ENCODE assay signal across 12 cellular contexts in genomic region chr9:137213160-137214060, GRCh38. TPM values are rescaled to one million over a fixed set of nuclear protein-coding genes. Genes with fewer than 3 reads are reported as not detected.
DNase-seq lines count a peak whose midpoint lies in the region; ATAC-seq, FAIRE-seq and TF ChIP-seq lines count a peak whose summit lies in the region.
"Had no signal": no experiment of that assay in that cellular context is flagged by ENCODE, and none has a peak within 500 bp of the region (broad histone marks: within the 10 kb centered on the region; RNA-seq: fewer than 3 reads in every experiment).

No MANE protein-coding gene starts in this region.

- no peak overlapping the region for H3K27ac Mint-ChIP-seq in mesothelial cell of epicardium
- H3K27ac Mint-ChIP-seq: activated naive CD8-positive, alpha-beta T cell treated with anti-CD3 and anti-CD28 coated beads, Interleukin-2, amount 10 ng/mL, durations not matched to agents 7 days and 5 days; T-helper 1 cell treated with Interleukin-12 subunit alpha and Interleukin-12 subunit beta and Interleukin-4 antibody, amounts not matched to agents 30 μg/mL and 1 μg/mL, for 36 hours had no signal

- H3K4me1 Mint-ChIP-seq in mesothelial cell of epicardium, result peaks cover 4% of the 10 kb centered on the region

- no peak for FAIRE-seq in HepG2 (lab: Jason Lieb, UNC)

- H3K4me2 ChIP-seq in HepG2 (ENCODE audit: low read depth, low read length), result no peak overlapping the region

- TF ChIP-seq RAD21 in HepG2 (CRISPR knock-in tag; IDR thresholded peaks at IDR 0.05), result peak; percentile 56; the same call in 1 of the 2 replicates

- H3K79me2 ChIP-seq in HepG2 (ENCODE audit: insufficient read depth, low read length), result peaks cover under 1% of the 10 kb centered on the region
- H3K79me2 ChIP-seq: parathyroid adenoma had no signal

- TF ChIP-seq POLR2A in HepG2 (IDR thresholded peaks at IDR 0.05; ENCODE audit: insufficient read depth in 1 of 2, low read depth in 2 of 2, low read length in 2 of 2), result no peak
- no peak for TF ChIP-seq POLR2A in right lobe of liver (IDR thresholded peaks at IDR 0.05)

- no peaks in the 10 kb centered on the region for H3K9me3 Mint-ChIP-seq in mesothelial cell of epicardium
- H3K9me3 Mint-ChIP-seq: activated naive CD8-positive, alpha-beta T cell treated with anti-CD3 and anti-CD28 coated beads, Interleukin-2, amount 10 ng/mL, durations not matched to agents 7 days and 5 days; T-helper 1 cell treated with Interleukin-12 subunit alpha and Interleukin-12 subunit beta and Interleukin-4 antibody, amounts not matched to agents 30 μg/mL and 1 μg/mL, for 36 hours had no signal

- intact Hi-C loops in HepG2 (cut with micrococcal nuclease; ENCODE audit: unreplicated experiment), result no loop called here
- intact Hi-C loops in right lobe of liver (cut with DNase I), result no loop called here

- no peaks in the 10 kb centered on the region for H3K27me3 ChIP-seq in HepG2 (ENCODE audit: control insufficient read depth in 1 of 2, insufficient read depth in 2 of 2, low read length in 2 of 2)
- H3K27me3 ChIP-seq in right lobe of liver, result no peaks in the 10 kb centered on the region
- H3K27me3 ChIP-seq in brain microvascular endothelial cell (replicated peaks), result no peaks in the 10 kb centered on the region

- H3K27me3 Mint-ChIP-seq in mesothelial cell of epicardium (ENCODE audit: low read depth), result no peaks in the 10 kb centered on the region
- H3K27me3 Mint-ChIP-seq: activated naive CD8-positive, alpha-beta T cell treated with anti-CD3 and anti-CD28 coated beads, Interleukin-2, amount 10 ng/mL, durations not matched to agents 7 days and 5 days had no signal

- in situ Hi-C loops in HepG2 (cut with HindIII; ENCODE audit: extremely low pct_ligation_motif_present, low pct_unique_long_range_greater_than_20kb) (no loop called here), brain microvascular endothelial cell (cut with HindIII; ENCODE audit: low pct_ligation_motif_present, low sequenced_read_pairs) (no loop called here)

- no TSS peak for BruUV-seq in HepG2 (replicated peaks; lab: Mats Ljungman, UMichigan)

- H3K27ac ChIP-seq in HepG2 (ENCODE audit: extremely low read length, insufficient read depth, low read length) (no peak overlapping the region), right lobe of liver (no peak overlapping the region), brain microvascular endothelial cell (no peak overlapping the region)
- H3K27ac ChIP-seq: parathyroid adenoma had no signal

- no peak overlapping the region for H3K9ac ChIP-seq in HepG2 (ENCODE audit: insufficient read depth, low read depth, low read length)
- H3K9ac ChIP-seq: parathyroid adenoma had no signal

- CTCF ChIA-PET in HepG2 (lab: Yijun Ruan, JAX; ENCODE audit: low intra/inter-chr PET ratio, low total read pairs), result no interaction called here

- TF ChIP-seq EP300 in HepG2 (IDR thresholded peaks at IDR 0.05; ENCODE audit: low read depth in 2 of 2, low read length in 2 of 2) (no peak), HepG2 (CRISPR knock-in tag; IDR thresholded peaks at IDR 0.05; ENCODE audit: borderline replicate concordance) (no peak)

- H3K4me3 ChIP-seq in HepG2 (replicated peaks in 1 of 3; ENCODE audit: insufficient read depth in 1 of 3, low read depth in 2 of 3, low read length in 3 of 3) (no peak overlapping the region), right lobe of liver (no peak overlapping the region), brain microvascular endothelial cell (ENCODE audit: low read depth, low read length) (no peak overlapping the region), retinal pigment epithelial cell (ENCODE audit: low read length) (no peak overlapping the region)

- H2AFZ ChIP-seq in HepG2 (ENCODE audit: low read length), result no peak overlapping the region
- H2AFZ ChIP-seq: parathyroid adenoma had no signal

- WGBS in HepG2 (ENCODE audit: low lambda C conversion rate), result 95% methylated on average over 28 of the region's 49 CpGs
- WGBS in right lobe of liver (ENCODE audit: insufficient coverage, low coverage, low lambda C conversion rate, missing lambda C conversion rate), result 100% methylated on average over 3 of the region's 49 CpGs

- H3K9me3 ChIP-seq in HepG2 (ENCODE audit: low read length), result no peaks in the 10 kb centered on the region
- no peaks in the 10 kb centered on the region for H3K9me3 ChIP-seq in right lobe of liver

- TF ChIP-seq CTCF in HepG2 (CRISPR knock-in tag; IDR thresholded peaks at IDR 0.05), result peak; percentile 60
- peak in 1 of 4 donors; percentile 8 for TF ChIP-seq CTCF in right lobe of liver (IDR thresholded peaks at IDR 0.05)
- peak; percentile 46 for TF ChIP-seq CTCF in brain microvascular endothelial cell (IDR thresholded peaks at IDR 0.05; ENCODE audit: low read depth, low read length, missing control alignments)
- peak; percentile 28 for TF ChIP-seq CTCF in retinal pigment epithelial cell (conservative IDR thresholded peaks at IDR 0.05; ENCODE audit: low read depth, low read length)
- TF ChIP-seq CTCF in mesothelial cell of epicardium (IDR thresholded peaks at IDR 0.05; ENCODE audit: unreplicated experiment), result no peak

- no peak for DNase-seq in HepG2 (ENCODE audit: low spot score)
- DNase-seq in right lobe of liver, result no peak
- DNase-seq in brain microvascular endothelial cell, result no peak
- no peak for DNase-seq in retinal pigment epithelial cell (ENCODE audit: low read depth)
- DNase-seq in putamen (ENCODE audit: low spot score), result no peak
- no peak for DNase-seq in mesothelial cell of epicardium (ENCODE audit: low spot score in 2 of 2, unreplicated experiment in 2 of 2)
- DNase-seq: activated naive CD8-positive, alpha-beta T cell treated with anti-CD3 and anti-CD28 coated beads, Interleukin-2, amount 10 ng/mL, durations not matched to agents 7 days and 5 days; NCI-H1930; stimulated activated CD4-positive, alpha-beta T cell treated with anti-CD3 and anti-CD28 coated beads, Interleukin-2, amount 100 ng/mL, for 48 hours had no signal

- no peak overlapping the region for H3K4me3 Mint-ChIP-seq in mesothelial cell of epicardium
- H3K4me3 Mint-ChIP-seq: activated naive CD8-positive, alpha-beta T cell treated with anti-CD3 and anti-CD28 coated beads, Interleukin-2, amount 10 ng/mL, durations not matched to agents 7 days and 5 days; T-helper 1 cell treated with Interleukin-12 subunit alpha and Interleukin-12 subunit beta and Interleukin-4 antibody, amounts not matched to agents 30 μg/mL and 1 μg/mL, for 36 hours had no signal

- no peaks in the 10 kb centered on the region for H4K20me1 ChIP-seq in HepG2 (ENCODE audit: insufficient read depth, low read length)

- ATAC-seq in HepG2, result no peak
- ATAC-seq in right lobe of liver, result no peak

- H3K36me3 Mint-ChIP-seq in mesothelial cell of epicardium, result peaks cover 10% of the 10 kb centered on the region

- POLR2A ChIA-PET in HepG2 (lab: Yijun Ruan, JAX), result no interaction called here

- no peaks in the 10 kb centered on the region; a peak in 1 of 5 replicates for H3K36me3 ChIP-seq in HepG2 (replicated peaks in 1 of 2; ENCODE audit: control insufficient read depth in 1 of 2, insufficient read depth in 2 of 2, low read length in 2 of 2)
- no peaks in the 10 kb centered on the region for H3K36me3 ChIP-seq in right lobe of liver
- H3K36me3 ChIP-seq in brain microvascular endothelial cell (replicated peaks), result peaks cover 2% of the 10 kb centered on the region

- peaks cover 16% of the 10 kb centered on the region for H3K4me1 ChIP-seq in HepG2 (ENCODE audit: insufficient read depth, low read length)
- no peaks in the 10 kb centered on the region for H3K4me1 ChIP-seq in right lobe of liver
- H3K4me1 ChIP-seq: parathyroid adenoma had no signal

RNA-seq across cellular contexts. Expression of gene NDOR1, which starts 7.9 kb away (rescaled TPM):
- total RNA-seq in HepG2 (2016; rRNA removed; fragmentation: Illumina TruSeq; extraction: Trizol) (4.9 and 8.7 TPM in 2 replicates), right lobe of liver (1 to 10 TPM; 4.7 to 9.6 (median 7.4) TPM), mesothelial cell of epicardium (22.4 to 24.3 TPM (median 23.5 TPM) in 3 replicates)
- 2.1 and 2.9 TPM in 2 replicates for total RNA-seq in HepG2 (2016; cell fraction: cytosol; rRNA removed; fragmentation: Illumina TruSeq; extraction: Trizol; ENCODE audit: low read depth)
- 4.4 and 9.2 TPM in 2 replicates for total RNA-seq in HepG2 (2016; cell fraction: insoluble cytoplasmic fraction; rRNA removed; fragmentation: Illumina TruSeq; extraction: Trizol)
- total RNA-seq in HepG2 (2016; cell fraction: membrane; rRNA removed; fragmentation: Illumina TruSeq; extraction: Trizol), result 2.6 and 3.0 TPM in 2 replicates
- total RNA-seq in HepG2 (2016; cell fraction: nucleus; rRNA removed; fragmentation: Illumina TruSeq; extraction: Trizol), result 7.6 and 9.3 TPM in 2 replicates
- polyA plus RNA-seq in HepG2 (2011; rRNA removed), result 3.6 and 4.2 TPM in 2 replicates
- 1.4 and 2.3 TPM in 2 replicates for polyA plus RNA-seq in HepG2 (2011; cell fraction: cytosol; rRNA removed)
- 31.8 and 46.8 TPM in 2 replicates for polyA plus RNA-seq in HepG2 (2011; cell fraction: nucleus; rRNA removed)
- polyA plus RNA-seq in HepG2 (2012), result 4.0 and 5.5 TPM in 2 replicates
- 0.87 and 1.3 TPM in 2 replicates for polyA plus RNA-seq in HepG2 (2016; cell fraction: cytosol; fragmentation: Illumina TruSeq; extraction: Trizol; ENCODE audit: low read depth)
- polyA plus RNA-seq in HepG2 (2016; cell fraction: insoluble cytoplasmic fraction; fragmentation: Illumina TruSeq; extraction: Trizol; ENCODE audit: low read depth), result 4.5 and 6.6 TPM in 2 replicates
- polyA plus RNA-seq in HepG2 (2016; cell fraction: membrane; fragmentation: Illumina TruSeq; extraction: Trizol; ENCODE audit: low read depth), result 1.6 and 1.8 TPM in 2 replicates
- 29.3 and 34.2 TPM in 2 replicates for polyA plus RNA-seq in HepG2 (2016; cell fraction: nucleus; fragmentation: Illumina TruSeq; extraction: Trizol; ENCODE audit: insufficient read depth, low read depth)
- 5.2 and 15.0 TPM in 2 replicates for polyA minus RNA-seq in HepG2 (2011; rRNA and poly(A)+ RNA removed; ENCODE audit: low replicate concordance)
- 2.1 and 2.4 TPM in 2 replicates for polyA minus RNA-seq in HepG2 (2011; cell fraction: cytosol; rRNA and poly(A)+ RNA removed)
- polyA minus RNA-seq in HepG2 (2011; cell fraction: nucleus; rRNA and poly(A)+ RNA removed), result 3.4 and 4.5 TPM in 2 replicates

RNA-seq across cellular contexts. Expression of gene TMEM203, which starts 8.0 kb away (rescaled TPM):
- 36.7 and 36.9 TPM in 2 replicates for total RNA-seq in HepG2 (2016; rRNA removed; fragmentation: Illumina TruSeq; extraction: Trizol)
- 13.2 and 14.3 TPM in 2 replicates for total RNA-seq in HepG2 (2016; cell fraction: cytosol; rRNA removed; fragmentation: Illumina TruSeq; extraction: Trizol; ENCODE audit: low read depth)
- 37.8 TPM in 2 replicates for total RNA-seq in HepG2 (2016; cell fraction: insoluble cytoplasmic fraction; rRNA removed; fragmentation: Illumina TruSeq; extraction: Trizol)
- 34.6 and 37.7 TPM in 2 replicates for total RNA-seq in HepG2 (2016; cell fraction: membrane; rRNA removed; fragmentation: Illumina TruSeq; extraction: Trizol)
- total RNA-seq in HepG2 (2016; cell fraction: nucleus; rRNA removed; fragmentation: Illumina TruSeq; extraction: Trizol), result 15.2 and 16.6 TPM in 2 replicates
- polyA plus RNA-seq in HepG2 (2011; rRNA removed), result 23.0 and 23.4 TPM in 2 replicates
- polyA plus RNA-seq in HepG2 (2011; cell fraction: cytosol; rRNA removed), result 27.7 and 31.7 TPM in 2 replicates
- polyA plus RNA-seq in HepG2 (2011; cell fraction: nucleus; rRNA removed), result 12.2 and 13.2 TPM in 2 replicates
- 22.5 and 22.9 TPM in 2 replicates for polyA plus RNA-seq in HepG2 (2012)
- 12.4 and 14.0 TPM in 2 replicates for polyA plus RNA-seq in HepG2 (2016; cell fraction: cytosol; fragmentation: Illumina TruSeq; extraction: Trizol; ENCODE audit: low read depth)
- 38.8 and 39.8 TPM in 2 replicates for polyA plus RNA-seq in HepG2 (2016; cell fraction: insoluble cytoplasmic fraction; fragmentation: Illumina TruSeq; extraction: Trizol; ENCODE audit: low read depth)
- 29.6 and 33.1 TPM in 2 replicates for polyA plus RNA-seq in HepG2 (2016; cell fraction: membrane; fragmentation: Illumina TruSeq; extraction: Trizol; ENCODE audit: low read depth)
- polyA plus RNA-seq in HepG2 (2016; cell fraction: nucleus; fragmentation: Illumina TruSeq; extraction: Trizol; ENCODE audit: insufficient read depth, low read depth), result 29.1 and 31.2 TPM in 2 replicates
- polyA minus RNA-seq in HepG2 (2011; rRNA and poly(A)+ RNA removed; ENCODE audit: low replicate concordance), result 21.9 and 33.0 TPM in 2 replicates
- polyA minus RNA-seq in HepG2 (2011; cell fraction: cytosol; rRNA and poly(A)+ RNA removed), result 12.0 and 13.6 TPM in 2 replicates
- polyA minus RNA-seq in HepG2 (2011; cell fraction: nucleus; rRNA and poly(A)+ RNA removed), result 7.6 TPM in 2 replicates
- total RNA-seq in right lobe of liver, result 10 to 100 TPM; 17.7 to 28.0 (median 23.9) TPM
- 32.7 to 35.5 TPM (median 33.0 TPM) in 3 replicates for total RNA-seq in mesothelial cell of epicardium

RNA-seq across cellular contexts. Expression of gene RNF208, which starts 8.6 kb away (rescaled TPM):
- total RNA-seq in HepG2 (2016; rRNA removed; fragmentation: Illumina TruSeq; extraction: Trizol), result 1.8 and 2.1 TPM in 2 replicates
- 1.2 and 1.4 TPM in 2 replicates for total RNA-seq in HepG2 (2016; cell fraction: cytosol; rRNA removed; fragmentation: Illumina TruSeq; extraction: Trizol; ENCODE audit: low read depth)
- total RNA-seq in HepG2 (2016; cell fraction: insoluble cytoplasmic fraction; rRNA removed; fragmentation: Illumina TruSeq; extraction: Trizol), result 1.2 and 2.1 TPM in 2 replicates
- total RNA-seq in HepG2 (2016; cell fraction: membrane; rRNA removed; fragmentation: Illumina TruSeq; extraction: Trizol), result 3.7 and 4.2 TPM in 2 replicates
- 0.99 and 1.3 TPM in 2 replicates for total RNA-seq in HepG2 (2016; cell fraction: nucleus; rRNA removed; fragmentation: Illumina TruSeq; extraction: Trizol)
- 1.6 and 2.0 TPM in 2 replicates for polyA plus RNA-seq in HepG2 (2011; rRNA removed)
- polyA plus RNA-seq in HepG2 (2011; cell fraction: cytosol; rRNA removed), result 0.99 and 1.4 TPM in 2 replicates
- polyA plus RNA-seq in HepG2 (2011; cell fraction: nucleus; rRNA removed), result 14.1 and 17.8 TPM in 2 replicates
- 9.0 and 16.1 TPM in 2 replicates for polyA plus RNA-seq in HepG2 (2012)
- polyA plus RNA-seq in HepG2 (2016; cell fraction: cytosol; fragmentation: Illumina TruSeq; extraction: Trizol; ENCODE audit: low read depth), result 28.1 and 30.5 TPM in 2 replicates
- polyA plus RNA-seq in HepG2 (2016; cell fraction: insoluble cytoplasmic fraction; fragmentation: Illumina TruSeq; extraction: Trizol; ENCODE audit: low read depth), result 15.2 and 22.0 TPM in 2 replicates
- 36.0 and 38.6 TPM in 2 replicates for polyA plus RNA-seq in HepG2 (2016; cell fraction: membrane; fragmentation: Illumina TruSeq; extraction: Trizol; ENCODE audit: low read depth)
- 23.4 and 23.9 TPM in 2 replicates for polyA plus RNA-seq in HepG2 (2016; cell fraction: nucleus; fragmentation: Illumina TruSeq; extraction: Trizol; ENCODE audit: insufficient read depth, low read depth)
- polyA minus RNA-seq in HepG2 (2011; rRNA and poly(A)+ RNA removed; ENCODE audit: low replicate concordance), result 4.1 TPM in 1 of 2 replicates, not detected in the other
- polyA minus RNA-seq in HepG2 (2011; cell fraction: cytosol; rRNA and poly(A)+ RNA removed), result 3.5 and 4.5 TPM in 2 replicates
- 0.62 and 0.77 TPM in 2 replicates for polyA minus RNA-seq in HepG2 (2011; cell fraction: nucleus; rRNA and poly(A)+ RNA removed)
- total RNA-seq in right lobe of liver, result 10 to 100 TPM in 1 of 6 experiments, 1 to 10 TPM in 5; 3.5 to 12.2 (median 4.5) TPM
- 13.6 to 16.0 TPM (median 13.9 TPM) in 3 replicates for total RNA-seq in mesothelial cell of epicardium
- total RNA-seq: G401 had no signal

RNA-seq across cellular contexts. Expression of gene CYSRT1, which starts 11.6 kb away (rescaled TPM):
- total RNA-seq in HepG2 (2016; rRNA removed; fragmentation: Illumina TruSeq; extraction: Trizol) (2.1 and 3.4 TPM in 2 replicates), right lobe of liver (1 to 10 TPM in 1 of 6 experiments, under 1 TPM in 4, not detected in 1; 0.20 to 1.2 (median 0.31) TPM), mesothelial cell of epicardium (1.5 to 1.9 TPM (median 1.7 TPM) in 3 replicates)
- 1.8 and 1.9 TPM in 2 replicates for total RNA-seq in HepG2 (2016; cell fraction: cytosol; rRNA removed; fragmentation: Illumina TruSeq; extraction: Trizol; ENCODE audit: low read depth)
- total RNA-seq in HepG2 (2016; cell fraction: insoluble cytoplasmic fraction; rRNA removed; fragmentation: Illumina TruSeq; extraction: Trizol), result 2.7 and 3.3 TPM in 2 replicates
- total RNA-seq in HepG2 (2016; cell fraction: membrane; rRNA removed; fragmentation: Illumina TruSeq; extraction: Trizol), result 1.3 and 1.4 TPM in 2 replicates
- 1.1 and 1.2 TPM in 2 replicates for total RNA-seq in HepG2 (2016; cell fraction: nucleus; rRNA removed; fragmentation: Illumina TruSeq; extraction: Trizol)
- 1.5 and 1.7 TPM in 2 replicates for polyA plus RNA-seq in HepG2 (2011; rRNA removed)
- polyA plus RNA-seq in HepG2 (2011; cell fraction: cytosol; rRNA removed), result 0.82 and 1.8 TPM in 2 replicates
- 0.95 and 1.2 TPM in 2 replicates for polyA plus RNA-seq in HepG2 (2011; cell fraction: nucleus; rRNA removed)
- polyA plus RNA-seq in HepG2 (2012), result 0.80 and 1.1 TPM in 2 replicates
- 1.2 and 1.3 TPM in 2 replicates for polyA plus RNA-seq in HepG2 (2016; cell fraction: cytosol; fragmentation: Illumina TruSeq; extraction: Trizol; ENCODE audit: low read depth)
- polyA plus RNA-seq in HepG2 (2016; cell fraction: insoluble cytoplasmic fraction; fragmentation: Illumina TruSeq; extraction: Trizol; ENCODE audit: low read depth), result 3.0 and 3.6 TPM in 2 replicates
- 1.1 and 1.3 TPM in 2 replicates for polyA plus RNA-seq in HepG2 (2016; cell fraction: membrane; fragmentation: Illumina TruSeq; extraction: Trizol; ENCODE audit: low read depth)
- polyA plus RNA-seq in HepG2 (2016; cell fraction: nucleus; fragmentation: Illumina TruSeq; extraction: Trizol; ENCODE audit: insufficient read depth, low read depth), result 1.2 and 2.1 TPM in 2 replicates
- polyA minus RNA-seq in HepG2 (2011; rRNA and poly(A)+ RNA removed; ENCODE audit: low replicate concordance), result 2.1 and 2.5 TPM in 2 replicates
- polyA minus RNA-seq in HepG2 (2011; cell fraction: cytosol; rRNA and poly(A)+ RNA removed), result 0.49 and 0.97 TPM in 2 replicates
- 0.52 and 0.87 TPM in 2 replicates for polyA minus RNA-seq in HepG2 (2011; cell fraction: nucleus; rRNA and poly(A)+ RNA removed)

RNA-seq across cellular contexts. Expression of gene TPRN, which starts 12.9 kb away (rescaled TPM):
- total RNA-seq in HepG2 (2016; rRNA removed; fragmentation: Illumina TruSeq; extraction: Trizol), result 17.5 and 19.2 TPM in 2 replicates
- 5.6 and 22.6 TPM in 2 replicates for total RNA-seq in HepG2 (2016; cell fraction: cytosol; rRNA removed; fragmentation: Illumina TruSeq; extraction: Trizol; ENCODE audit: low read depth)
- 15.6 and 20.1 TPM in 2 replicates for total RNA-seq in HepG2 (2016; cell fraction: insoluble cytoplasmic fraction; rRNA removed; fragmentation: Illumina TruSeq; extraction: Trizol)
- 14.6 and 15.6 TPM in 2 replicates for total RNA-seq in HepG2 (2016; cell fraction: membrane; rRNA removed; fragmentation: Illumina TruSeq; extraction: Trizol)
- 13.8 and 14.1 TPM in 2 replicates for total RNA-seq in HepG2 (2016; cell fraction: nucleus; rRNA removed; fragmentation: Illumina TruSeq; extraction: Trizol)
- 10.1 and 12.4 TPM in 2 replicates for polyA plus RNA-seq in HepG2 (2011; rRNA removed)
- polyA plus RNA-seq in HepG2 (2011; cell fraction: cytosol; rRNA removed), result 8.3 and 14.4 TPM in 2 replicates
- 41.5 and 45.5 TPM in 2 replicates for polyA plus RNA-seq in HepG2 (2011; cell fraction: nucleus; rRNA removed)
- polyA plus RNA-seq in HepG2 (2012), result 12.2 and 16.0 TPM in 2 replicates
- polyA plus RNA-seq in HepG2 (2016; cell fraction: cytosol; fragmentation: Illumina TruSeq; extraction: Trizol; ENCODE audit: low read depth), result 6.0 and 6.8 TPM in 2 replicates
- polyA plus RNA-seq in HepG2 (2016; cell fraction: insoluble cytoplasmic fraction; fragmentation: Illumina TruSeq; extraction: Trizol; ENCODE audit: low read depth), result 17.5 and 21.2 TPM in 2 replicates
- polyA plus RNA-seq in HepG2 (2016; cell fraction: membrane; fragmentation: Illumina TruSeq; extraction: Trizol; ENCODE audit: low read depth), result 10.8 and 12.2 TPM in 2 replicates
- polyA plus RNA-seq in HepG2 (2016; cell fraction: nucleus; fragmentation: Illumina TruSeq; extraction: Trizol; ENCODE audit: insufficient read depth, low read depth), result 25.7 and 31.2 TPM in 2 replicates
- polyA minus RNA-seq in HepG2 (2011; rRNA and poly(A)+ RNA removed; ENCODE audit: low replicate concordance), result 13.0 and 24.4 TPM in 2 replicates
- 14.2 and 15.9 TPM in 2 replicates for polyA minus RNA-seq in HepG2 (2011; cell fraction: cytosol; rRNA and poly(A)+ RNA removed)
- polyA minus RNA-seq in HepG2 (2011; cell fraction: nucleus; rRNA and poly(A)+ RNA removed), result 10.0 and 12.4 TPM in 2 replicates
- 10 to 100 TPM; 12.1 to 28.9 (median 18.1) TPM for total RNA-seq in right lobe of liver
- total RNA-seq in mesothelial cell of epicardium, result 16.7 to 18.5 TPM (median 17.6 TPM) in 3 replicates
